Comparison of ENCODE assay signal across 31 cellular contexts in the genomic region with DNA sequence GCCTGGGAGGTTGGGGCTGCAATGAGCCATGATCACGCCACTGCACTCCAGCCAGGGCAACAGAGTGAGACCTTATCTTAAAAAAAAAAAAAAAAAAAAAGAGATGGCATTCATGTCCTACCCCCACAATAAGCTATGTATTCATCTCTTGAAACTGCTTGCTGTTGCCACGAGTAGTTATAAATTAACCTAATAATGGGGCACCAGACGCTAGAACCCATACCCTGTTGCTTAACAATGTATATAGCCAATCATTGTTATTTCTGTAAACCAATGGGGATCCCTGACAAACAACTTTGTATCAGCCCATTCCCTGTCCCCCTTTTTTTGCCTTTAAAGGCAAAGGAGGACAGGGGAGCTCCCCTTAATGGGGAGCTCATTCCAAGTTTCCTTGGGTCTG. TPM values are rescaled to one million over a fixed set of nuclear protein-coding genes. Genes with fewer than 3 reads are reported as not detected.
A peak's percentile ranks its signal among the peaks of the same experiment; 100 is the strongest.
DNase-seq lines count a peak whose midpoint lies in the region; ATAC-seq, FAIRE-seq and TF ChIP-seq lines count a peak whose summit lies in the region.
"Had no signal": no experiment of that assay in that cellular context is flagged by ENCODE, and none has a peak within 500 bp of the region (broad histone marks: within the 10 kb centered on the region; RNA-seq: fewer than 3 reads in every experiment).

No MANE protein-coding gene starts in this region.

- H3K36me3 ChIP-seq in HepG2 (replicated peaks in 1 of 2; ENCODE audit: control insufficient read depth in 1 of 2, insufficient read depth in 2 of 2, low read length in 2 of 2), result no peaks in the 10 kb centered on the region
- no peaks in the 10 kb centered on the region for H3K36me3 ChIP-seq in right lobe of liver
- H3K36me3 ChIP-seq: BE2C, BLaER1 had no signal

- intact Hi-C loops in HepG2 (cut with micrococcal nuclease; ENCODE audit: unreplicated experiment), result no loop called here
- intact Hi-C loops in right lobe of liver (cut with DNase I), result no loop called here

- FAIRE-seq in HepG2 (lab: Jason Lieb, UNC), result no peak
- peak; percentile 17 for FAIRE-seq in urothelium cell line (lab: Jason Lieb, UNC)
- FAIRE-seq: A204.1, A549, D721Med had no signal

- TF ChIP-seq CTCF in HepG2 (CRISPR knock-in tag; IDR thresholded peaks at IDR 0.05) (no peak), right lobe of liver (IDR thresholded peaks at IDR 0.05) (no peak)

- H3K4me3 ChIP-seq in HepG2 (replicated peaks in 1 of 3; ENCODE audit: insufficient read depth in 1 of 3, low read depth in 2 of 3, low read length in 3 of 3), result no peak overlapping the region
- no peak overlapping the region for H3K4me3 ChIP-seq in right lobe of liver
- H3K4me3 ChIP-seq: A549, BLaER1 had no signal

- 27% methylated on average over 3 of the region's 3 CpGs for WGBS in HepG2 (ENCODE audit: low lambda C conversion rate)
- WGBS in right lobe of liver (ENCODE audit: insufficient coverage, low coverage, low lambda C conversion rate, missing lambda C conversion rate), result 24% methylated on average over 2 of the region's 3 CpGs

- H2AFZ ChIP-seq in HepG2 (ENCODE audit: low read length), result no peak overlapping the region

- TF ChIP-seq EP300 in HepG2 (IDR thresholded peaks at IDR 0.05; ENCODE audit: low read depth in 2 of 2, low read length in 2 of 2) (0 out of 4 replicates have a peak, but pooled peaks of 1 of the 2 experiments have one; percentile 15), HepG2 (CRISPR knock-in tag; IDR thresholded peaks at IDR 0.05; ENCODE audit: borderline replicate concordance) (no peak)

- no peak overlapping the region for H3K9ac ChIP-seq in HepG2 (ENCODE audit: insufficient read depth, low read depth, low read length)
- H3K9ac ChIP-seq: BLaER1; BLaER1 treated with 17β-estradiol and CSF1 and Interleukin-3, amounts not matched to agents 10 nM and 100 nM had no signal

- no peaks in the 10 kb centered on the region for H4K20me1 ChIP-seq in HepG2 (ENCODE audit: insufficient read depth, low read length)
- H4K20me1 ChIP-seq: BLaER1 had no signal

- no TSS peak for BruUV-seq in HepG2 (replicated peaks; lab: Mats Ljungman, UMichigan)

- peak; percentile 66 for DNase-seq in HepG2 (ENCODE audit: low spot score)
- no peak for DNase-seq in right lobe of liver
- DNase-seq in urothelium cell line (ENCODE audit: low spot score), result no peak
- DNase-seq: 8988T; ACHN; AML-193; BE2C; C1 segment of cervical spinal cord; Caco-2; Calu3; CD4-positive, alpha-beta memory T cell; CD4-positive, alpha-beta T cell; CD4-positive, CD25-positive, alpha-beta regulatory T cell; CD8-positive, alpha-beta memory T cell; CD8-positive, alpha-beta T cell; COR-L47; DMS 273 treated with DMSO at 0.1 percent for 48 hours; DMS153; DMS53; DMS79; DMS79 treated with DMSO at 0.1 percent for 48 hours; DND-41; EL had no signal

- peaks cover 4% of the 10 kb centered on the region for H3K79me2 ChIP-seq in HepG2 (ENCODE audit: insufficient read depth, low read length)

- H3K4me1 ChIP-seq in HepG2 (ENCODE audit: insufficient read depth, low read length), result peaks cover 43% of the 10 kb centered on the region
- peaks cover 0 to 7% (median 2%) of the 10 kb centered on the region in 4 donors for H3K4me1 ChIP-seq in right lobe of liver

- POLR2A ChIA-PET in HepG2 (lab: Yijun Ruan, JAX), result interaction anchor here (0.6 to 3.2 kb wide), 8 partner anchors 8 to 72 kb away, joined by 3 to 20 read pairs (median 4); a partner anchor contains a TSS

- H3K27me3 ChIP-seq in HepG2 (ENCODE audit: control insufficient read depth in 1 of 2, insufficient read depth in 2 of 2, low read length in 2 of 2), result no peaks in the 10 kb centered on the region
- H3K27me3 ChIP-seq in right lobe of liver, result no peaks in the 10 kb centered on the region
- H3K27me3 ChIP-seq: BE2C; BLaER1; BLaER1 treated with 17β-estradiol and CSF1 and Interleukin-3, amounts not matched to agents 10 nM and 100 nM had no signal

- CTCF ChIA-PET in HepG2 (lab: Yijun Ruan, JAX; ENCODE audit: low intra/inter-chr PET ratio, low total read pairs), result no interaction called here

- no peak for TF ChIP-seq POLR2A in HepG2 (IDR thresholded peaks at IDR 0.05; ENCODE audit: insufficient read depth in 1 of 2, low read depth in 2 of 2, low read length in 2 of 2)
- no peak for TF ChIP-seq POLR2A in right lobe of liver (IDR thresholded peaks at IDR 0.05)

- no peak for TF ChIP-seq RAD21 in HepG2 (CRISPR knock-in tag; IDR thresholded peaks at IDR 0.05)

- in situ Hi-C loops in HepG2 (cut with HindIII; ENCODE audit: extremely low pct_ligation_motif_present, low pct_unique_long_range_greater_than_20kb), result no loop called here

- peaks cover 10% of the 10 kb centered on the region; the same call in 1 of the 2 replicates for H3K9me3 ChIP-seq in HepG2 (ENCODE audit: low read length)
- H3K9me3 ChIP-seq in right lobe of liver, result no peaks in the 10 kb centered on the region
- H3K9me3 ChIP-seq: BE2C had no signal

- peak overlapping the region; percentile 36 for H3K4me2 ChIP-seq in HepG2 (ENCODE audit: low read depth, low read length)
- H3K4me2 ChIP-seq: A549; BLaER1; BLaER1 treated with 17β-estradiol and CSF1 and Interleukin-3, amounts not matched to agents 10 nM and 100 nM had no signal

- no peak for ATAC-seq in HepG2
- ATAC-seq in right lobe of liver, result no peak
- no peak for ATAC-seq in HG02642 (IDR thresholded peaks at IDR 0.05; ENCODE audit: poor library complexity, unreplicated experiment)
- ATAC-seq: A549; CD8-positive, alpha-beta T cell had no signal

- H3K27ac ChIP-seq in HepG2 (ENCODE audit: extremely low read length, insufficient read depth, low read length) (peak overlapping the region; percentile 22), right lobe of liver (no peak overlapping the region)
- H3K27ac ChIP-seq: 22Rv1; BLaER1; BLaER1 treated with 17β-estradiol and CSF1 and Interleukin-3, amounts not matched to agents 10 nM and 100 nM; C4-2B had no signal

TF ChIP-seq in HepG2, 621 proteins besides CTCF, POLR2A, EP300 and RAD21 (continues in another document):
- no peak for TF ChIP-seq ZMAT3 (CRISPR knock-in tag; conservative IDR thresholded peaks at IDR 0.05)
- no peak for TF ChIP-seq ZNF777 (CRISPR knock-in tag; IDR thresholded peaks at IDR 0.05)

RNA-seq across cellular contexts. Expression of a gene that starts 2.8 kb away (rescaled TPM):
- total RNA-seq in HepG2 (2016; rRNA removed; fragmentation: Illumina TruSeq; extraction: Trizol) (23.0 and 31.0 TPM in 2 replicates), right lobe of liver (10 to 100 TPM; 16.4 to 34.8 (median 21.5) TPM)
- total RNA-seq in HepG2 (2016; cell fraction: cytosol; rRNA removed; fragmentation: Illumina TruSeq; extraction: Trizol; ENCODE audit: low read depth), result 2.6 and 4.7 TPM in 2 replicates
- total RNA-seq in HepG2 (2016; cell fraction: insoluble cytoplasmic fraction; rRNA removed; fragmentation: Illumina TruSeq; extraction: Trizol), result 20.3 and 27.6 TPM in 2 replicates
- 6.4 and 8.7 TPM in 2 replicates for total RNA-seq in HepG2 (2016; cell fraction: membrane; rRNA removed; fragmentation: Illumina TruSeq; extraction: Trizol)
- 10.8 and 14.7 TPM in 2 replicates for total RNA-seq in HepG2 (2016; cell fraction: nucleus; rRNA removed; fragmentation: Illumina TruSeq; extraction: Trizol)
- polyA plus RNA-seq in HepG2 (2011; rRNA removed), result 12.2 and 14.8 TPM in 2 replicates
- polyA plus RNA-seq in HepG2 (2011; cell fraction: cytosol; rRNA removed), result 7.4 and 10.0 TPM in 2 replicates
- 4.0 and 4.7 TPM in 2 replicates for polyA plus RNA-seq in HepG2 (2011; cell fraction: nucleus; rRNA removed)
- 18.6 and 25.3 TPM in 2 replicates for polyA plus RNA-seq in HepG2 (2012)
- polyA plus RNA-seq in HepG2 (2016; cell fraction: cytosol; fragmentation: Illumina TruSeq; extraction: Trizol; ENCODE audit: low read depth), result 2.1 and 2.8 TPM in 2 replicates
- polyA plus RNA-seq in HepG2 (2016; cell fraction: insoluble cytoplasmic fraction; fragmentation: Illumina TruSeq; extraction: Trizol; ENCODE audit: low read depth), result 27.4 and 33.8 TPM in 2 replicates
- polyA plus RNA-seq in HepG2 (2016; cell fraction: membrane; fragmentation: Illumina TruSeq; extraction: Trizol; ENCODE audit: low read depth), result 4.7 and 5.9 TPM in 2 replicates
- 13.9 and 15.3 TPM in 2 replicates for polyA plus RNA-seq in HepG2 (2016; cell fraction: nucleus; fragmentation: Illumina TruSeq; extraction: Trizol; ENCODE audit: insufficient read depth, low read depth)
- 2.3 and 2.8 TPM in 2 replicates for polyA minus RNA-seq in HepG2 (2011; rRNA and poly(A)+ RNA removed; ENCODE audit: low replicate concordance)
- polyA minus RNA-seq in HepG2 (2011; cell fraction: cytosol; rRNA and poly(A)+ RNA removed), result 8.0 and 8.3 TPM in 2 replicates
- 10.9 and 15.3 TPM in 2 replicates for polyA minus RNA-seq in HepG2 (2011; cell fraction: nucleus; rRNA and poly(A)+ RNA removed)

RNA-seq across cellular contexts. Expression of a gene that starts 38.4 kb away (rescaled TPM):
- total RNA-seq in HepG2 (2016; rRNA removed; fragmentation: Illumina TruSeq; extraction: Trizol) (433 and 596 TPM in 2 replicates), right lobe of liver (100 to 1,000 TPM in 3 of 6 experiments, 10 to 100 TPM in 3; 63.9 to 115 (median 99.8) TPM)
- 167 and 206 TPM in 2 replicates for total RNA-seq in HepG2 (2016; cell fraction: cytosol; rRNA removed; fragmentation: Illumina TruSeq; extraction: Trizol; ENCODE audit: low read depth)
- 426 and 625 TPM in 2 replicates for total RNA-seq in HepG2 (2016; cell fraction: insoluble cytoplasmic fraction; rRNA removed; fragmentation: Illumina TruSeq; extraction: Trizol)
- 209 and 262 TPM in 2 replicates for total RNA-seq in HepG2 (2016; cell fraction: membrane; rRNA removed; fragmentation: Illumina TruSeq; extraction: Trizol)
- 142 and 149 TPM in 2 replicates for total RNA-seq in HepG2 (2016; cell fraction: nucleus; rRNA removed; fragmentation: Illumina TruSeq; extraction: Trizol)
- polyA plus RNA-seq in HepG2 (2011; rRNA removed), result 210 and 231 TPM in 2 replicates
- polyA plus RNA-seq in HepG2 (2011; cell fraction: cytosol; rRNA removed), result 112 and 159 TPM in 2 replicates
- polyA plus RNA-seq in HepG2 (2011; cell fraction: nucleus; rRNA removed), result 53.6 and 77.1 TPM in 2 replicates
- 270 and 317 TPM in 2 replicates for polyA plus RNA-seq in HepG2 (2012)
- polyA plus RNA-seq in HepG2 (2016; cell fraction: cytosol; fragmentation: Illumina TruSeq; extraction: Trizol; ENCODE audit: low read depth), result 194 and 258 TPM in 2 replicates
- 673 and 714 TPM in 2 replicates for polyA plus RNA-seq in HepG2 (2016; cell fraction: insoluble cytoplasmic fraction; fragmentation: Illumina TruSeq; extraction: Trizol; ENCODE audit: low read depth)
- polyA plus RNA-seq in HepG2 (2016; cell fraction: membrane; fragmentation: Illumina TruSeq; extraction: Trizol; ENCODE audit: low read depth), result 226 and 313 TPM in 2 replicates
- polyA plus RNA-seq in HepG2 (2016; cell fraction: nucleus; fragmentation: Illumina TruSeq; extraction: Trizol; ENCODE audit: insufficient read depth, low read depth), result 277 and 280 TPM in 2 replicates
- 12.7 and 14.4 TPM in 2 replicates for polyA minus RNA-seq in HepG2 (2011; rRNA and poly(A)+ RNA removed; ENCODE audit: low replicate concordance)
- 46.3 and 58.6 TPM in 2 replicates for polyA minus RNA-seq in HepG2 (2011; cell fraction: cytosol; rRNA and poly(A)+ RNA removed)
- polyA minus RNA-seq in HepG2 (2011; cell fraction: nucleus; rRNA and poly(A)+ RNA removed), result 80.2 and 91.3 TPM in 2 replicates
